In the genomic region with DNA sequence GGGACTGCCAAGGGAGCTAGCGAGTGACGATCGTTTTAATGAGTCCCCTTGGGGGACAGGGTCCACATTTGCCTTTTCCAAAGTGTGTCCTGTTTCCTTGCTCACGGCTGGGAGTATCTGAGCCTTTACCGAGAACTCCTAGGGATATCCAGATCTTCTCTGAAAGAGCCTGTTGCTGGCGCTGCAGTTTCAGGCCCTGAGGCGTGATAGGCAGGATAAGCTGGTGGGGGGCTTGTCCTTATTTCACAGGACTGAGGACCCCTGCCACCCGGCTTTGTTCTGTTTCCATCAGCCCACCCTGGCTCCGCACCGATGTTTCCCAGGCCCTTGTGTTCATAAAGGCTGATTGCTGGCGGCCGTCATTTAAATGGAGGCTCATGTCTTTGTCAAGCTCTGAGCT, we compare ENCODE assay signal across 1 cellular context.
TF ChIP-seq lines count a peak whose summit lies in the region.

No MANE protein-coding gene starts in this region.

TF ChIP-seq in H1, 55 proteins besides CTCF, POLR2A, EP300 and RAD21:
- TF ChIP-seq ASH2L (IDR thresholded peaks at IDR 0.05; ENCODE audit: low read length), result no peak
- no peak for TF ChIP-seq RFX5 (IDR thresholded peaks at IDR 0.05; ENCODE audit: borderline replicate concordance, low read depth, low read length)
- no peak for TF ChIP-seq BACH1 (IDR thresholded peaks at IDR 0.05; ENCODE audit: low read length)
- no peak for TF ChIP-seq NRF1 (IDR thresholded peaks at IDR 0.05; ENCODE audit: low read depth, low read length)
TF ChIP-seq in H1: peak in this region for 0.
